In the genomic region with DNA sequence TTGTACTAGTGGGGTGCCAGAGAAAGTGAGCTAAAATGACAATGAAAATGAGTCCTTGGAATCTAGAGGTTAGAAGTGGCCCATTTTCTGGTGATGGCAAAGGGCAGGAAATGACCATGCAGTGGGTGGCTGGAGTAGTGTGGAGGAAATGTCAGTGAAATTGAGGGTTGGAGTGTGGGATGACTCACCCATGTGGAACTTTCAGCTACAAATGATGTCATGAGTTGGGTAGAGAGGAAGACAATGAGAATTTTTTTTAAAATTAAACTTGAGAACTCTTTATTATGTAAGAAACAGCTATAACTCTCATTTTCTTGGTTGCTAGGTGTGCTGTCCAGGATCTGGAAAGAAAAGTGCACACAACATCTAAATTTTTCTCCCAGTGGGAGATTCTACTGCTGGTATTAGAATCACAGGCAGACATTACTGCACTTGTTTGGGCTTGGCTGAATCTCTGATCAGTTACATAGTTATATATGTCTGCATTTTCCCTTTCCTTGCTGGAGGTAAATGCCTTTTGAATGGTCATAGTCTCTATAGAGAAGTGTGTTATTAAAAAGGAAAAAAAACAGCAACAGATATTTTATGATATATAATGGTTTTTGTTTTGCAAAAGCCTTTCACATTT, we compare ENCODE assay signal across 2 cellular contexts.
TF ChIP-seq lines count a peak whose summit lies in the region.

No MANE protein-coding gene starts in this region.

TF ChIP-seq in Ishikawa, 13 proteins besides CTCF, POLR2A, EP300 and RAD21 (continued from another document):
- TF ChIP-seq TEAD4 (IDR thresholded peaks at IDR 0.05), result no peak; the same call in 1 of the 2 replicates
- TF ChIP-seq, protein P1, sequence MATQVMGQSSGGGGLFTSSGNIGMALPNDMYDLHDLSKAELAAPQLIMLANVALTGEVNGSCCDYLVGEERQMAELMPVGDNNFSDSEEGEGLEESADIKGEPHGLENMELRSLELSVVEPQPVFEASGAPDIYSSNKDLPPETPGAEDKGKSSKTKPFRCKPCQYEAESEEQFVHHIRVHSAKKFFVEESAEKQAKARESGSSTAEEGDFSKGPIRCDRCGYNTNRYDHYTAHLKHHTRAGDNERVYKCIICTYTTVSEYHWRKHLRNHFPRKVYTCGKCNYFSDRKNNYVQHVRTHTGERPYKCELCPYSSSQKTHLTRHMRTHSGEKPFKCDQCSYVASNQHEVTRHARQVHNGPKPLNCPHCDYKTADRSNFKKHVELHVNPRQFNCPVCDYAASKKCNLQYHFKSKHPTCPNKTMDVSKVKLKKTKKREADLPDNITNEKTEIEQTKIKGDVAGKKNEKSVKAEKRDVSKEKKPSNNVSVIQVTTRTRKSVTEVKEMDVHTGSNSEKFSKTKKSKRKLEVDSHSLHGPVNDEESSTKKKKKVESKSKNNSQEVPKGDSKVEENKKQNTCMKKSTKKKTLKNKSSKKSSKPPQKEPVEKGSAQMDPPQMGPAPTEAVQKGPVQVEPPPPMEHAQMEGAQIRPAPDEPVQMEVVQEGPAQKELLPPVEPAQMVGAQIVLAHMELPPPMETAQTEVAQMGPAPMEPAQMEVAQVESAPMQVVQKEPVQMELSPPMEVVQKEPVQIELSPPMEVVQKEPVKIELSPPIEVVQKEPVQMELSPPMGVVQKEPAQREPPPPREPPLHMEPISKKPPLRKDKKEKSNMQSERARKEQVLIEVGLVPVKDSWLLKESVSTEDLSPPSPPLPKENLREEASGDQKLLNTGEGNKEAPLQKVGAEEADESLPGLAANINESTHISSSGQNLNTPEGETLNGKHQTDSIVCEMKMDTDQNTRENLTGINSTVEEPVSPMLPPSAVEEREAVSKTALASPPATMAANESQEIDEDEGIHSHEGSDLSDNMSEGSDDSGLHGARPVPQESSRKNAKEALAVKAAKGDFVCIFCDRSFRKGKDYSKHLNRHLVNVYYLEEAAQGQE (IDR thresholded peaks at IDR 0.05; ENCODE audit: low read depth), result no peak

TF ChIP-seq in K562, 482 proteins besides CTCF, POLR2A, EP300 and RAD21 (continued from another document and continues in another):
- TF ChIP-seq SMAD4 (CRISPR knock-in tag; conservative IDR thresholded peaks at IDR 0.05) (peak; percentile 46; the same call in 1 of the 2 replicates), RHOXF2B (CRISPR knock-in tag; conservative IDR thresholded peaks at IDR 0.05) (no peak), NR3C1 (CRISPR knock-in tag; IDR thresholded peaks at IDR 0.05) (no peak), ZNF717 (CRISPR knock-in tag; IDR thresholded peaks at IDR 0.05) (no peak), NFE2 (IDR thresholded peaks at IDR 0.05; ENCODE audit: low read depth) (0 out of 2 replicates have a peak, but pooled peaks have one; percentile 16), SIRT6 (IDR thresholded peaks at IDR 0.05; ENCODE audit: low read depth, low read length) (no peak), RBM25 (IDR thresholded peaks at IDR 0.05; ENCODE audit: low read depth, low read length, severe bottlenecking) (no peak), ZNF551 (CRISPR knock-in tag; IDR thresholded peaks at IDR 0.05) (no peak), NCOR1 (IDR thresholded peaks at IDR 0.05) (no peak), SAP30 (IDR thresholded peaks at IDR 0.05; ENCODE audit: borderline replicate concordance, insufficient read depth, low read depth, low read length, poor library complexity, severe bottlenecking) (no peak), ESRRA (IDR thresholded peaks at IDR 0.05; ENCODE audit: borderline replicate concordance, low read depth) (no peak), TCF7L2 (IDR thresholded peaks at IDR 0.05; ENCODE audit: low read depth, low read length) (no peak), PHB (CRISPR knock-in tag; IDR thresholded peaks at IDR 0.05) (no peak), ZNF57 (CRISPR knock-in tag; IDR thresholded peaks at IDR 0.05) (no peak), RBFOX2 (IDR thresholded peaks at IDR 0.05; ENCODE audit: low read depth, low read length) (no peak), EGR1 (conservative IDR thresholded peaks at IDR 0.05) (peak; percentile 52), CCNT2 (IDR thresholded peaks at IDR 0.05; ENCODE audit: borderline replicate concordance, extremely low read depth, insufficient read length, low read depth, low read length) (no peak), MTA1 (IDR thresholded peaks at IDR 0.05; ENCODE audit: borderline replicate concordance) (no peak), TCF7 (IDR thresholded peaks at IDR 0.05; ENCODE audit: borderline replicate concordance) (no peak), ZNF282 (CRISPR knock-in tag; IDR thresholded peaks at IDR 0.05) (no peak), MTF1 (CRISPR knock-in tag; IDR thresholded peaks at IDR 0.05; ENCODE audit: borderline replicate concordance) (no peak), MCM5 (IDR thresholded peaks at IDR 0.05; ENCODE audit: low read depth) (no peak), JUNB (CRISPR knock-in tag; conservative IDR thresholded peaks at IDR 0.05) (peak; percentile 91), FOXP1 (CRISPR knock-in tag; IDR thresholded peaks at IDR 0.05) (no peak), PHTF2 (CRISPR knock-in tag; IDR thresholded peaks at IDR 0.05) (no peak), SNRNP70 (optimal IDR thresholded peaks at IDR 0.05; ENCODE audit: low read depth, low read length) (no peak), FOXK2 (conservative IDR thresholded peaks at IDR 0.05 in 1 of 2, IDR thresholded peaks at IDR 0.05 in 1 of 2; ENCODE audit: low read depth in 2 of 2) (no peak), TAF7 (tag; IDR thresholded peaks at IDR 0.05) (no peak), NELFE (IDR thresholded peaks at IDR 0.05; ENCODE audit: insufficient read depth, insufficient read length) (no peak), ELF1 (tag; IDR thresholded peaks at IDR 0.05) (no peak), TBP (optimal IDR thresholded peaks at IDR 0.05; ENCODE audit: low read depth, low read length) (no peak), RBM14 (IDR thresholded peaks at IDR 0.05; ENCODE audit: borderline replicate concordance, insufficient read depth, low read depth, low read length) (no peak), ASH1L (IDR thresholded peaks at IDR 0.05; ENCODE audit: borderline replicate concordance, low read depth, partially characterized antibody) (no peak), NR2C1 (IDR thresholded peaks at IDR 0.05) (no peak), NR2C1 (tag; IDR thresholded peaks at IDR 0.05) (no peak), CCAR2 (IDR thresholded peaks at IDR 0.05; ENCODE audit: low read depth, low read length) (no peak), SIX5 (IDR thresholded peaks at IDR 0.05; ENCODE audit: borderline replicate concordance in 1 of 2, insufficient read depth in 1 of 2, low read depth in 1 of 2, low read length in 2 of 2) (no peak), ZNF431 (CRISPR knock-in tag; IDR thresholded peaks at IDR 0.05) (no peak), NCOA6 (IDR thresholded peaks at IDR 0.05) (no peak), ZNF263 (CRISPR knock-in tag; IDR thresholded peaks at IDR 0.05; ENCODE audit: borderline replicate concordance) (no peak), ZNF695 (CRISPR knock-in tag; IDR thresholded peaks at IDR 0.05) (no peak)
- TF ChIP-seq, protein P2, sequence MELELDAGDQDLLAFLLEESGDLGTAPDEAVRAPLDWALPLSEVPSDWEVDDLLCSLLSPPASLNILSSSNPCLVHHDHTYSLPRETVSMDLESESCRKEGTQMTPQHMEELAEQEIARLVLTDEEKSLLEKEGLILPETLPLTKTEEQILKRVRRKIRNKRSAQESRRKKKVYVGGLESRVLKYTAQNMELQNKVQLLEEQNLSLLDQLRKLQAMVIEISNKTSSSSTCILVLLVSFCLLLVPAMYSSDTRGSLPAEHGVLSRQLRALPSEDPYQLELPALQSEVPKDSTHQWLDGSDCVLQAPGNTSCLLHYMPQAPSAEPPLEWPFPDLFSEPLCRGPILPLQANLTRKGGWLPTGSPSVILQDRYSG (tag; conservative IDR thresholded peaks at IDR 0.05; ENCODE audit: low read depth), result no peak
- TF ChIP-seq, protein P3, sequence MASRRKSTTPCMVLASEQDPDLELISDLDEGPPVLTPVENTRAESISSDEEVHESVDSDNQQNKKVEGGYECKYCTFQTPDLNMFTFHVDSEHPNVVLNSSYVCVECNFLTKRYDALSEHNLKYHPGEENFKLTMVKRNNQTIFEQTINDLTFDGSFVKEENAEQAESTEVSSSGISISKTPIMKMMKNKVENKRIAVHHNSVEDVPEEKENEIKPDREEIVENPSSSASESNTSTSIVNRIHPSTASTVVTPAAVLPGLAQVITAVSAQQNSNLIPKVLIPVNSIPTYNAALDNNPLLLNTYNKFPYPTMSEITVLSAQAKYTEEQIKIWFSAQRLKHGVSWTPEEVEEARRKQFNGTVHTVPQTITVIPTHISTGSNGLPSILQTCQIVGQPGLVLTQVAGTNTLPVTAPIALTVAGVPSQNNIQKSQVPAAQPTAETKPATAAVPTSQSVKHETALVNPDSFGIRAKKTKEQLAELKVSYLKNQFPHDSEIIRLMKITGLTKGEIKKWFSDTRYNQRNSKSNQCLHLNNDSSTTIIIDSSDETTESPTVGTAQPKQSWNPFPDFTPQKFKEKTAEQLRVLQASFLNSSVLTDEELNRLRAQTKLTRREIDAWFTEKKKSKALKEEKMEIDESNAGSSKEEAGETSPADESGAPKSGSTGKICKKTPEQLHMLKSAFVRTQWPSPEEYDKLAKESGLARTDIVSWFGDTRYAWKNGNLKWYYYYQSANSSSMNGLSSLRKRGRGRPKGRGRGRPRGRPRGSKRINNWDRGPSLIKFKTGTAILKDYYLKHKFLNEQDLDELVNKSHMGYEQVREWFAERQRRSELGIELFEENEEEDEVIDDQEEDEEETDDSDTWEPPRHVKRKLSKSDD (conservative IDR thresholded peaks at IDR 0.05; ENCODE audit: low read length), result no peak
- TF ChIP-seq, protein P4, sequence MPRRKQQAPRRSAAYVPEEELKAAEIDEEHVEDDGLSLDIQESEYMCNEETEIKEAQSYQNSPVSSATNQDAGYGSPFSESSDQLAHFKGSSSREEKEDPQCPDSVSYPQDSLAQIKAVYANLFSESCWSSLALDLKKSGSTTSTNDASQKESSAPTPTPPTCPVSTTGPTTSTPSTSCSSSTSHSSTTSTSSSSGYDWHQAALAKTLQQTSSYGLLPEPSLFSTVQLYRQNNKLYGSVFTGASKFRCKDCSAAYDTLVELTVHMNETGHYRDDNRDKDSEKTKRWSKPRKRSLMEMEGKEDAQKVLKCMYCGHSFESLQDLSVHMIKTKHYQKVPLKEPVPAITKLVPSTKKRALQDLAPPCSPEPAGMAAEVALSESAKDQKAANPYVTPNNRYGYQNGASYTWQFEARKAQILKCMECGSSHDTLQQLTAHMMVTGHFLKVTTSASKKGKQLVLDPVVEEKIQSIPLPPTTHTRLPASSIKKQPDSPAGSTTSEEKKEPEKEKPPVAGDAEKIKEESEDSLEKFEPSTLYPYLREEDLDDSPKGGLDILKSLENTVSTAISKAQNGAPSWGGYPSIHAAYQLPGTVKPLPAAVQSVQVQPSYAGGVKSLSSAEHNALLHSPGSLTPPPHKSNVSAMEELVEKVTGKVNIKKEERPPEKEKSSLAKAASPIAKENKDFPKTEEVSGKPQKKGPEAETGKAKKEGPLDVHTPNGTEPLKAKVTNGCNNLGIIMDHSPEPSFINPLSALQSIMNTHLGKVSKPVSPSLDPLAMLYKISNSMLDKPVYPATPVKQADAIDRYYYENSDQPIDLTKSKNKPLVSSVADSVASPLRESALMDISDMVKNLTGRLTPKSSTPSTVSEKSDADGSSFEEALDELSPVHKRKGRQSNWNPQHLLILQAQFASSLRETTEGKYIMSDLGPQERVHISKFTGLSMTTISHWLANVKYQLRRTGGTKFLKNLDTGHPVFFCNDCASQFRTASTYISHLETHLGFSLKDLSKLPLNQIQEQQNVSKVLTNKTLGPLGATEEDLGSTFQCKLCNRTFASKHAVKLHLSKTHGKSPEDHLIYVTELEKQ (CRISPR knock-in tag; IDR thresholded peaks at IDR 0.05), result no peak
- TF ChIP-seq, protein P5, sequence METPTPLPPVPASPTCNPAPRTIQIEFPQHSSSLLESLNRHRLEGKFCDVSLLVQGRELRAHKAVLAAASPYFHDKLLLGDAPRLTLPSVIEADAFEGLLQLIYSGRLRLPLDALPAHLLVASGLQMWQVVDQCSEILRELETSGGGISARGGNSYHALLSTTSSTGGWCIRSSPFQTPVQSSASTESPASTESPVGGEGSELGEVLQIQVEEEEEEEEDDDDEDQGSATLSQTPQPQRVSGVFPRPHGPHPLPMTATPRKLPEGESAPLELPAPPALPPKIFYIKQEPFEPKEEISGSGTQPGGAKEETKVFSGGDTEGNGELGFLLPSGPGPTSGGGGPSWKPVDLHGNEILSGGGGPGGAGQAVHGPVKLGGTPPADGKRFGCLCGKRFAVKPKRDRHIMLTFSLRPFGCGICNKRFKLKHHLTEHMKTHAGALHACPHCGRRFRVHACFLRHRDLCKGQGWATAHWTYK (CRISPR knock-in tag; IDR thresholded peaks at IDR 0.05), result no peak
- TF ChIP-seq, protein P6, sequence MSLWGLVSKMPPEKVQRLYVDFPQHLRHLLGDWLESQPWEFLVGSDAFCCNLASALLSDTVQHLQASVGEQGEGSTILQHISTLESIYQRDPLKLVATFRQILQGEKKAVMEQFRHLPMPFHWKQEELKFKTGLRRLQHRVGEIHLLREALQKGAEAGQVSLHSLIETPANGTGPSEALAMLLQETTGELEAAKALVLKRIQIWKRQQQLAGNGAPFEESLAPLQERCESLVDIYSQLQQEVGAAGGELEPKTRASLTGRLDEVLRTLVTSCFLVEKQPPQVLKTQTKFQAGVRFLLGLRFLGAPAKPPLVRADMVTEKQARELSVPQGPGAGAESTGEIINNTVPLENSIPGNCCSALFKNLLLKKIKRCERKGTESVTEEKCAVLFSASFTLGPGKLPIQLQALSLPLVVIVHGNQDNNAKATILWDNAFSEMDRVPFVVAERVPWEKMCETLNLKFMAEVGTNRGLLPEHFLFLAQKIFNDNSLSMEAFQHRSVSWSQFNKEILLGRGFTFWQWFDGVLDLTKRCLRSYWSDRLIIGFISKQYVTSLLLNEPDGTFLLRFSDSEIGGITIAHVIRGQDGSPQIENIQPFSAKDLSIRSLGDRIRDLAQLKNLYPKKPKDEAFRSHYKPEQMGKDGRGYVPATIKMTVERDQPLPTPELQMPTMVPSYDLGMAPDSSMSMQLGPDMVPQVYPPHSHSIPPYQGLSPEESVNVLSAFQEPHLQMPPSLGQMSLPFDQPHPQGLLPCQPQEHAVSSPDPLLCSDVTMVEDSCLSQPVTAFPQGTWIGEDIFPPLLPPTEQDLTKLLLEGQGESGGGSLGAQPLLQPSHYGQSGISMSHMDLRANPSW (CRISPR knock-in tag; IDR thresholded peaks at IDR 0.05), result no peak
- TF ChIP-seq, protein P7, sequence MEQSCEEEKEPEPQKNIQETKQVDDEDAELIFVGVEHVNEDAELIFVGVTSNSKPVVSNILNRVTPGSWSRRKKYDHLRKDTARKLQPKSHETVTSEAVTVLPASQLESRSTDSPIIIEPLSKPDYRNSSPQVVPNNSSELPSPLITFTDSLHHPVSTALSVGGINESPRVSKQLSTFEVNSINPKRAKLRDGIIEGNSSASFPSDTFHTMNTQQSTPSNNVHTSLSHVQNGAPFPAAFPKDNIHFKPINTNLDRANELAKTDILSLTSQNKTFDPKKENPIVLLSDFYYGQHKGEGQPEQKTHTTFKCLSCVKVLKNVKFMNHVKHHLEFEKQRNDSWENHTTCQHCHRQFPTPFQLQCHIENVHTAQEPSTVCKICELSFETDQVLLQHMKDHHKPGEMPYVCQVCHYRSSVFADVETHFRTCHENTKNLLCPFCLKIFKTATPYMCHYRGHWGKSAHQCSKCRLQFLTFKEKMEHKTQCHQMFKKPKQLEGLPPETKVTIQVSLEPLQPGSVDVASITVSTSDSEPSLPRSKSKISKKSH (CRISPR knock-in tag; IDR thresholded peaks at IDR 0.05), result no peak
- TF ChIP-seq, protein P8, sequence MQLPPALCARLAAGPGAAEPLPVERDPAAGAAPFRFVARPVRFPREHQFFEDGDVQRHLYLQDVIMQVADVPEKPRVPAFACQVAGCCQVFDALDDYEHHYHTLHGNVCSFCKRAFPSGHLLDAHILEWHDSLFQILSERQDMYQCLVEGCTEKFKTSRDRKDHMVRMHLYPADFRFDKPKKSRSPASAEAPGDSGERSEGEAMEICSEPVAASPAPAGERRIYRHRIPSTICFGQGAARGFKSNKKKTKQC (CRISPR knock-in tag; IDR thresholded peaks at IDR 0.05), result no peak
